Comparison of ENCODE assay signal across 18 cellular contexts in genomic region chrX:13051167-13051528, GRCh38. TPM values are rescaled to one million over a fixed set of nuclear protein-coding genes. Genes with fewer than 3 reads are reported as not detected.
DNase-seq lines count a peak whose midpoint lies in the region; ATAC-seq, FAIRE-seq and TF ChIP-seq lines count a peak whose summit lies in the region.
"Had no signal": no experiment of that assay in that cellular context is flagged by ENCODE, and none has a peak within 500 bp of the region (broad histone marks: within the 10 kb centered on the region; RNA-seq: fewer than 3 reads in every experiment).

No MANE protein-coding gene starts in this region.

- H3K27ac Mint-ChIP-seq in activated B cell treated with CpG ODN at 0.5 μM for 24 hours: peak overlapping the region; percentile 82
- H3K27ac Mint-ChIP-seq in effector memory CD8-positive, alpha-beta T cell: peak overlapping the region; percentile 90 to 95

- no peak overlapping the region for H3K4me3 Mint-ChIP-seq in activated B cell treated with CpG ODN at 0.5 μM for 24 hours
- peak overlapping the region; percentile 18 to 33 for H3K4me3 Mint-ChIP-seq in effector memory CD8-positive, alpha-beta T cell
- H3K4me3 Mint-ChIP-seq: neural crest cell had no signal

- POLR2A ChIA-PET in activated B cell treated with CpG ODN at 0.5 μM for 24 hours (lab: Charles Lee): interaction anchor here (0.7 to 2.8 kb wide), 16 partner anchors 16 to 206 kb away, joined by 3 to 26 read pairs (median 6); partner anchors contain the start of gene TMSB4X

- CTCF ChIA-PET in activated B cell treated with CpG ODN at 0.5 μM for 24 hours (lab: Charles Lee): interaction anchor here (1.1 to 1.3 kb wide), 2 partner anchors 18 to 41 kb away, joined by 4 to 10 read pairs; no protein-coding TSS in a partner anchor

- WGBS in heart right ventricle, 2 donors: 94 to 97% methylated on average over 1 of the region's 1 CpG
- 61 to 87% (median 83%) methylated on average over 1 of the region's 1 CpG for WGBS in small intestine, 3 donors

- no peaks in the 10 kb centered on the region for H3K36me3 ChIP-seq in heart right ventricle
- no peaks in the 10 kb centered on the region for H3K36me3 ChIP-seq in small intestine (ENCODE audit: control insufficient read depth in 2 of 2, insufficient read depth in 2 of 2, low read length in 2 of 2)
- H3K36me3 ChIP-seq: ascending aorta, suprapubic skin had no signal

- H3K27ac ChIP-seq in heart right ventricle: peak overlapping the region in 7 of 10 donors; percentile 26 to 74 (median 53)
- H3K27ac ChIP-seq in substantia nigra (ENCODE audit: low read depth, low read length, poor library complexity, severe bottlenecking): no peak overlapping the region
- H3K27ac ChIP-seq in small intestine (ENCODE audit: low read depth in 1 of 2, low read length in 1 of 2): no peak overlapping the region
- H3K27ac ChIP-seq: ascending aorta, suprapubic skin had no signal

- intact Hi-C loops in heart right ventricle (cut with DNase I): no loop called here
- intact Hi-C loops in Right ventricle myocardium inferior (cut with DNase I): no loop called here
- intact Hi-C loops in activated B cell treated with CpG ODN at 0.5 μM for 24 hours (cut with micrococcal nuclease): loop anchor here (1.0 to 2.0 kb wide), 6 partner anchors 23 to 101 kb away; no protein-coding TSS in a partner anchor

- H3K4me3 ChIP-seq in heart right ventricle: no peak overlapping the region
- H3K4me3 ChIP-seq in small intestine (ENCODE audit: low read depth in 1 of 2, low read length in 2 of 2): no peak overlapping the region
- H3K4me3 ChIP-seq: ascending aorta, lung, suprapubic skin had no signal

- H3K9me3 Mint-ChIP-seq in activated B cell treated with CpG ODN at 0.5 μM for 24 hours: no peaks in the 10 kb centered on the region
- no peaks in the 10 kb centered on the region for H3K9me3 Mint-ChIP-seq in effector memory CD8-positive, alpha-beta T cell

- TF ChIP-seq CTCF in heart right ventricle (IDR thresholded peaks at IDR 0.05) (no peak), activated B cell treated with CpG ODN at 0.5 μM for 24 hours (IDR thresholded peaks at IDR 0.05) (no peak)

- FAIRE-seq in small intestine (lab: Jason Lieb, UNC): no peak

- H3K4me1 ChIP-seq in heart right ventricle (peaks cover 0 to 28% (median 6%) of the 10 kb centered on the region in 9 donors), small intestine (ENCODE audit: control insufficient read depth in 2 of 2, insufficient read depth in 1 of 2, low read depth in 1 of 2, low read length in 1 of 2) (peaks cover 0 to 2% of the 10 kb centered on the region in 2 donors)
- H3K4me1 ChIP-seq: suprapubic skin had no signal

- H3K36me3 Mint-ChIP-seq in activated B cell treated with CpG ODN at 0.5 μM for 24 hours (ENCODE audit: low read depth): no peaks in the 10 kb centered on the region
- peaks cover 5% of the 10 kb centered on the region for H3K36me3 Mint-ChIP-seq in effector memory CD8-positive, alpha-beta T cell (ENCODE audit: insufficient read depth)

- H3K27me3 ChIP-seq in heart right ventricle (no peaks in the 10 kb centered on the region), small intestine (ENCODE audit: control insufficient read depth in 2 of 2, insufficient read depth in 2 of 2, low read length in 2 of 2) (no peaks in the 10 kb centered on the region)
- H3K27me3 ChIP-seq: ascending aorta, suprapubic skin had no signal

- H3K9me3 ChIP-seq in heart right ventricle: no peaks in the 10 kb centered on the region
- H3K9me3 ChIP-seq in small intestine (ENCODE audit: control insufficient read depth, low read depth): no peaks in the 10 kb centered on the region
- H3K9me3 ChIP-seq: ascending aorta, suprapubic skin had no signal

- no peaks in the 10 kb centered on the region for H3K27me3 Mint-ChIP-seq in activated B cell treated with CpG ODN at 0.5 μM for 24 hours
- H3K27me3 Mint-ChIP-seq in effector memory CD8-positive, alpha-beta T cell: no peaks in the 10 kb centered on the region

- peaks cover 61% of the 10 kb centered on the region for H3K4me1 Mint-ChIP-seq in activated B cell treated with CpG ODN at 0.5 μM for 24 hours
- H3K4me1 Mint-ChIP-seq in effector memory CD8-positive, alpha-beta T cell (ENCODE audit: low read depth in 2 of 2): peaks cover 13 to 35% of the 10 kb centered on the region in 2 donors

- DNase-seq in heart right ventricle: no peak
- no peak for DNase-seq in Right ventricle myocardium inferior (ENCODE audit: missing footprints)
- no peak for DNase-seq in activated B cell treated with CpG ODN at 0.5 μM for 24 hours
- DNase-seq in effector memory CD8-positive, alpha-beta T cell: no peak
- no peak for DNase-seq in Kasumi-1 (lab: John Stamatoyannopoulos, UW)
- DNase-seq in substantia nigra (lab: John Stamatoyannopoulos, UW): no peak
- no peak for DNase-seq in small intestine
- DNase-seq: foreskin melanocyte, NCI-H1105, NCI-H2171 treated with DMSO at 0.1 percent for 48 hours, NCI-H82, retina had no signal

- ATAC-seq in heart right ventricle: no peak
- no peak for ATAC-seq in Right ventricle myocardium inferior
- no peak for ATAC-seq in activated B cell treated with CpG ODN at 0.5 μM for 24 hours (ENCODE audit: low read depth)
- ATAC-seq in effector memory CD8-positive, alpha-beta T cell (replicated peaks): no peak

RNA-seq across cellular contexts. Expression of gene FAM9C, which starts 6.7 kb away (rescaled TPM):
- total RNA-seq in heart right ventricle (under 1 TPM in 6 of 10 donors, not detected in 4; 0.07 to 1.00 (median 0.29) TPM), Right ventricle myocardium inferior (0.38 TPM), activated B cell treated with CpG ODN at 0.5 μM for 24 hours (not detected in 2 replicates)
- polyA plus RNA-seq in heart right ventricle (not detected), small intestine (not detected)
- total RNA-seq: ascending aorta, chondrocyte, H4, suprapubic skin had no signal

Comparison
In these comparisons a context has a peak if more than half of its experiments do, and no peak if none do; other contexts are left out.
1. H3K27ac ChIP-seq: peak in heart right ventricle (7 of 10); none in substantia nigra (single experiment) and small intestine (0 of 2).